Comparison of ENCODE assay signal across 27 cellular contexts in genomic region chr6:87840324-87840723, GRCh38.
"Had no signal": no experiment of that assay in that cellular context is flagged by ENCODE, and none has a peak within 500 bp of the region (broad histone marks: within the 10 kb centered on the region; RNA-seq: fewer than 3 reads in every experiment).

No MANE protein-coding gene starts in this region.

- DNase-seq: colonic mucosa; cortex of kidney; dermis blood vessel endothelial cell; dorsolateral prefrontal cortex; effector CD4-positive, alpha-beta T cell; effector CD8-positive, alpha-beta T cell; effector memory CD4-positive, alpha-beta T cell; effector memory CD8-positive, alpha-beta T cell; endodermal cell; esophagus squamous epithelium; foreskin fibroblast; foreskin keratinocyte; foreskin melanocyte; gastrocnemius medialis; glutamatergic neuron; head of caudate nucleus; heart left ventricle; heart right ventricle had no signal

- H3K27me3 ChIP-seq: colonic mucosa, esophagus muscularis mucosa, gastrocnemius medialis, gastroesophageal sphincter, heart left ventricle had no signal

- H3K4me3 ChIP-seq: colonic mucosa, coronary artery, dorsolateral prefrontal cortex, esophagus muscularis mucosa, esophagus squamous epithelium, gastrocnemius medialis, gastroesophageal sphincter, heart left ventricle, heart right ventricle had no signal

- H3K27ac ChIP-seq: colonic mucosa, coronary artery, dorsolateral prefrontal cortex, epithelial cell of prostate, esophagus muscularis mucosa, esophagus squamous epithelium, foreskin keratinocyte, gastrocnemius medialis, gastroesophageal sphincter, heart left ventricle, heart right ventricle had no signal

- H3K9me3 ChIP-seq: colonic mucosa, gastrocnemius medialis had no signal

- ATAC-seq: effector memory CD8-positive, alpha-beta T cell; esophagus mucosa; foreskin keratinocyte; gastrocnemius medialis; gastroesophageal sphincter; heart left ventricle; heart right ventricle had no signal

- FAIRE-seq: colon, endometrium, endothelial cell of umbilical vein, frontal cortex had no signal

- H3K4me1 ChIP-seq: colonic mucosa, esophagus muscularis mucosa, esophagus squamous epithelium, gastrocnemius medialis, gastroesophageal sphincter, heart left ventricle, heart right ventricle had no signal

- H3K36me3 ChIP-seq: colonic mucosa, esophagus muscularis mucosa, esophagus squamous epithelium, gastrocnemius medialis, gastroesophageal sphincter, heart left ventricle, heart right ventricle had no signal
